Comparison of ENCODE assay signal across 27 cellular contexts in the genomic region with DNA sequence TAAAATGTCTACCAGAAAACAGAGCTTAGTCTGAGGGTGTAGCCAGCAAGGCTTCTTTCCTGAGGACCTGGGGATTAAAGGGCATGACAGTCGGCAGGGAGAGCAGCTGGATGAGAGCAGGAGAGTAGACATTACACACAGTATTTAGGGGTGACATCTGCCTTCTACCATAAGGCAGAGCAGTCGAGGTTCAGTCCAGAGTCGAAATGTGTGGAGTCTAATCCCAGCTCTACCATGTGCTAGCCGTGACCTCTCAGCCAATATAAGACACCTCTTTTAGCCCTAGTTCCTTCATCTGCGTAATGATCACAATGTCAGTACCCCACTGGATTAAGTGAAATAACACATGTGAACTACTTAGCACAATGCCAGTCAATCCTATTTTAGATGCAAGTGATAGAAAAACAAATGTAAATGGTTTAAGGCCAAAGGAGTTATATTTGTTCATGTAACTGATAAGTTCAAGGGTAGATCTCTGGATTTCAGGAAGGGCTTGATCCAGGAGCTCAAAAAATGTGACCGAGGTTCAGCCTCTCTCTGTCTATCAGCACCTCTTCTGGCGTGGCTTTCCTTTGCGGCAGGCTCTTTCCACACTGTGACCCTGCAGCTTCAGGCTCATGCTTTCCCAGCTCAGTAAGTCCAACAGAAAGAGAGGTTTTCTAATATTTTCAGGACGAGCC. TPM values are rescaled to one million over a fixed set of nuclear protein-coding genes. Genes with fewer than 3 reads are reported as not detected.
"Had no signal": no experiment of that assay in that cellular context is flagged by ENCODE, and none has a peak within 500 bp of the region (broad histone marks: within the 10 kb centered on the region; RNA-seq: fewer than 3 reads in every experiment).

No MANE protein-coding gene starts in this region.

- H3K27ac ChIP-seq: brain microvascular endothelial cell, ovary, transverse colon had no signal

- H3K27me3 ChIP-seq: ovary, right lobe of liver, transverse colon had no signal

- H3K36me3 ChIP-seq: brain microvascular endothelial cell, ovary, right lobe of liver, transverse colon had no signal

- H3K4me1 ChIP-seq: transverse colon had no signal

- DNase-seq: activated B cell treated with CpG ODN at 0.5 μM for 24 hours; activated CD4-positive, alpha-beta T cell treated with anti-CD3 and anti-CD28 coated beads, Interleukin-2, amount 50 U/mL, for 1 hour; activated CD8-positive, alpha-beta T cell treated with anti-CD3 and anti-CD28 coated beads for 36 hours; activated gamma-delta T cell treated with Interleukin-2 at 50 U/mL for 16 hours; activated naive CD4-positive, alpha-beta T cell treated with anti-CD3 and anti-CD28 coated beads, Interleukin-2, amount 50 U/mL, for 16 hours; activated T-cell treated with anti-CD3 and anti-CD28 coated beads, Interleukin-2, amount 50 U/mL, for 4 hours; amniotic stem cell; brain microvascular endothelial cell; caudate nucleus; cortex of kidney; foreskin fibroblast; head of caudate nucleus; hippocampal formation; left cardiac atrium; left ventricle myocardium superior; mammary epithelial cell; ovary; stimulated activated CD4-positive, alpha-beta T cell treated with anti-CD3 and anti-CD28 coated beads, Interleukin-2, amount 100 ng/mL, for 48 hours; stimulated activated naive CD4-positive, alpha-beta T cell treated with Interleukin-2 at 50 U/mL for 16 hours; transverse colon had no signal

- H3K4me3 ChIP-seq: ovary, right lobe of liver, transverse colon had no signal

- H3K9me3 ChIP-seq: ovary, right lobe of liver, transverse colon had no signal

RNA-seq across cellular contexts. Expression of a gene that starts 16.2 kb away (rescaled TPM):
- total RNA-seq: activated B cell treated with CpG ODN at 0.5 μM for 24 hours; activated CD8-positive, alpha-beta T cell treated with anti-CD3 and anti-CD28 coated beads for 36 hours; activated T-helper 17 cell treated with anti-CD3 and anti-CD28 coated beads, Interleukin-2, amount 50 U/mL, for 72 hours; chondrocyte; esophagus mucosa; left cardiac atrium; left ventricle myocardium superior; mammary epithelial cell; renal cortical epithelial cell; skeletal muscle tissue had no signal
- polyA plus RNA-seq: keratinocyte, mammary epithelial cell, ovary had no signal
